In the genomic region with DNA sequence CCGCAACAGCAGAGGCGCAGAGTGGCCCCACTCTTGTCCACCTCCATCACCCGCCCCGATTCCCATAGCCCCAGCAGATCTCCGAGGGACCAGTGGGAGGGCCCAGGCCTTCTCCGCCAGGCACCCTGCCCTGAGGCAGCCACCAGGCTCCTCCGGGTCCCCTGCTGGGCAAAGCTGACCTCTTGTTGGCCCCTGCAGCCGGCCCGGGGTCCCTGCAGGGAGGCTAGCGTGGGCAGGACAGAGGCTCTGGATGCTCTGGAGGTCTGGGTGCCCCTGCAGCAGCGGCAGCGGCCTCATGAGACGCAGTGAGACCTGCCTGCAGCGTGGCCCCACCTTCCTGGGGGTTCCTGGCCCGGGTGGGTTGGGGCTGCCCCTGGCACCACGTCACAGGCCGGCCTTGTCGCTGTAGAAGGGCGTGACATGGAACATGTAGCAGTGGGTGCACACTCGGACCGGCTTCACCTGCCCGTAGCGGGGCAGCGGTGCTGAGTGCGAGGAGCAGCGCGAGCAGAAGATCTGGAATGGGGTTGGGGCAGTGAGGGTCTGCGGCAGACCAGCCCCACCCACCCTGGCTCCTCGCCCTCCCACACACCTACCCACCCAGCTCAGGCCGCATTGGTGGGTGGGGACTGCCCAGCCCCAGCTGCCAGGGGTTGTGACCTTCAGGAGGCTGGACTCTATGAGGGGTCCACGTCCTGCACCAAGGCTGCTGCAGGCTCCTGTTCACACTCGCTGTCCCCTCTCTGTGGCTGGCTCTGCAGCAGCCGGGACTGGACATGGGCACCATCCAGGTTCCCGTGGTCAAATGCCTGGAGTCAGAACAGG, we compare ENCODE assay signal across 1 cellular context.
TF ChIP-seq lines count a peak whose summit lies in the region.

No MANE protein-coding gene starts in this region.

TF ChIP-seq in HepG2, 621 proteins besides CTCF, POLR2A, EP300 and RAD21 (continued from another document):
- TF ChIP-seq PLSCR1 (CRISPR knock-in tag; IDR thresholded peaks at IDR 0.05; ENCODE audit: borderline replicate concordance) (no peak), NFATC3 (CRISPR knock-in tag; IDR thresholded peaks at IDR 0.05) (no peak)
